In genomic region chr17:55852734-55853133, GRCh38 we compare ENCODE assay signal across 19 cellular contexts.
DNase-seq lines count a peak whose midpoint lies in the region; ATAC-seq, FAIRE-seq and TF ChIP-seq lines count a peak whose summit lies in the region.
"Had no signal": no experiment of that assay in that cellular context is flagged by ENCODE, and none has a peak within 500 bp of the region (broad histone marks: within the 10 kb centered on the region; RNA-seq: fewer than 3 reads in every experiment).

No MANE protein-coding gene starts in this region.

- H4K20me1 ChIP-seq in GM12878 (ENCODE audit: control insufficient read depth, insufficient read depth) = no peaks in the 10 kb centered on the region

- H3K4me1 Mint-ChIP-seq in activated naive CD8-positive, alpha-beta T cell treated with anti-CD3 and anti-CD28 coated beads for 36 hours = no peaks in the 10 kb centered on the region
- H3K4me1 Mint-ChIP-seq: stimulated activated naive B cell treated with anti-CD40 and anti-IgM and Interleukin-4, amounts not matched to agents 10 μg/mL and 1 μg/mL and 100 μg/mL, for 72 hours had no signal

- ATAC-seq in GM19351 (IDR thresholded peaks at IDR 0.05; ENCODE audit: unreplicated experiment) (peak; percentile 72), HG03354 (IDR thresholded peaks at IDR 0.05; ENCODE audit: poor library complexity, severe bottlenecking, unreplicated experiment) (peak; percentile 73), GM12878 (peak; percentile 69)
- ATAC-seq: Right ventricle myocardium inferior had no signal

- CTCF ChIA-PET in GM12878 (lab: Yijun Ruan, JAX) = no interaction called here

- H3K27ac Mint-ChIP-seq in activated naive CD8-positive, alpha-beta T cell treated with anti-CD3 and anti-CD28 coated beads for 36 hours = no peak overlapping the region
- H3K27ac Mint-ChIP-seq: stimulated activated naive B cell treated with anti-CD40 and anti-IgM and Interleukin-4, amounts not matched to agents 10 μg/mL and 1 μg/mL and 100 μg/mL, for 72 hours had no signal

- no peak overlapping the region for H3K9ac ChIP-seq in GM12878 (ENCODE audit: control insufficient read depth, insufficient read depth, low read length)
- H3K9ac ChIP-seq: GM23248 had no signal

- no peaks in the 10 kb centered on the region for H3K27me3 ChIP-seq in GM12878 (replicated peaks in 1 of 2; ENCODE audit: control insufficient read depth in 2 of 2, insufficient read depth in 2 of 2, low read length in 1 of 2)
- H3K27me3 ChIP-seq: upper lobe of left lung had no signal

- no peaks in the 10 kb centered on the region for H3K9me3 ChIP-seq in GM12878 (replicated peaks; ENCODE audit: control insufficient read depth, insufficient read depth, low read length)
- H3K9me3 ChIP-seq: MG63, upper lobe of left lung had no signal

- TF ChIP-seq RAD21 in GM12878 (IDR thresholded peaks at IDR 0.05; ENCODE audit: insufficient read depth, low read depth, low read length) = no peak

- intact Hi-C loops in GM12878 (cut with micrococcal nuclease; ENCODE audit: unreplicated experiment) = no loop called here

- no peak overlapping the region for H3K27ac ChIP-seq in GM12878 (ENCODE audit: control insufficient read depth, insufficient read depth)
- H3K27ac ChIP-seq: GM23248, upper lobe of left lung had no signal

- H3K4me2 ChIP-seq in GM12878 (ENCODE audit: control insufficient read depth, insufficient read depth) = no peak overlapping the region

- RAD21 ChIA-PET in GM12878 (lab: Charles Lee; ENCODE audit: unreplicated experiment) = no interaction called here

- SMC1A ChIA-PET in GM12878 (lab: Charles Lee; ENCODE audit: uncharacterized antibody, unreplicated experiment) = no interaction called here

- no peaks in the 10 kb centered on the region for H3K79me2 ChIP-seq in GM12878 (ENCODE audit: control insufficient read depth, insufficient read depth, low read length)

- FAIRE-seq in GM12878 (lab: Jason Lieb, UNC) = no peak
- FAIRE-seq: endothelial cell of umbilical vein, islet of Langerhans had no signal

- POLR2A ChIA-PET in GM12878 (lab: Charles Lee) = no interaction called here

- BruUV-seq in GM12878 (replicated peaks; lab: Mats Ljungman, UMichigan) = no TSS peak

- peak; percentile 43 to 72 for DNase-seq in NCI-H524 (lab: John Stamatoyannopoulos, UW)
- DNase-seq in GM12878 (ENCODE audit: low read depth, low spot score) = no peak
- DNase-seq in NCI-H146 (lab: John Stamatoyannopoulos, UW) = no peak
- no peak for DNase-seq in cerebellar cortex (ENCODE audit: low spot score)
- no peak for DNase-seq in activated naive CD8-positive, alpha-beta T cell treated with anti-CD3 and anti-CD28 coated beads for 36 hours
- DNase-seq: amygdala; C1 segment of cervical spinal cord; DMS79 treated with DMSO at 0.1 percent for 48 hours; GM23248; MG63; midbrain; NCI-H345; stimulated activated naive B cell treated with anti-CD40 and anti-IgM and Interleukin-4, amounts not matched to agents 10 μg/mL and 1 μg/mL and 100 μg/mL, for 72 hours; upper lobe of left lung had no signal

- no peaks in the 10 kb centered on the region for H3K36me3 ChIP-seq in GM12878 (ENCODE audit: control insufficient read depth in 2 of 2, insufficient read depth in 2 of 2, low read length in 1 of 2)
- H3K36me3 ChIP-seq: MG63, upper lobe of left lung had no signal

- TF ChIP-seq POLR2A in GM12878 (IDR thresholded peaks at IDR 0.05; ENCODE audit: low read depth, low read length) = no peak

- H3K4me3 ChIP-seq in GM12878 = no peak overlapping the region
- H3K4me3 ChIP-seq: GM23248, MG63, upper lobe of left lung had no signal

- in situ Hi-C loops in GM12878 (cut with MboI) = no loop called here

- no peak for TF ChIP-seq CTCF in GM12878 (IDR thresholded peaks at IDR 0.05 in 2 of 3, conservative IDR thresholded peaks at IDR 0.05 in 1 of 3; ENCODE audit: control insufficient read depth in 2 of 3, extremely low read depth in 1 of 3, insufficient read depth in 1 of 3, low read depth in 3 of 3, low read length in 3 of 3)

- no peak overlapping the region for H3K4me3 Mint-ChIP-seq in activated naive CD8-positive, alpha-beta T cell treated with anti-CD3 and anti-CD28 coated beads for 36 hours
- H3K4me3 Mint-ChIP-seq: stimulated activated naive B cell treated with anti-CD40 and anti-IgM and Interleukin-4, amounts not matched to agents 10 μg/mL and 1 μg/mL and 100 μg/mL, for 72 hours had no signal

- TF ChIP-seq EP300 in GM12878 (IDR thresholded peaks at IDR 0.05; ENCODE audit: borderline replicate concordance in 1 of 2, control insufficient read depth in 1 of 2, low read depth in 2 of 2, low read length in 2 of 2) = no peak

- no peak overlapping the region for H2AFZ ChIP-seq in GM12878 (ENCODE audit: control insufficient read depth, low read depth, low read length)
- H2AFZ ChIP-seq: GM23248 had no signal

- no peaks in the 10 kb centered on the region for H3K4me1 ChIP-seq in GM12878 (ENCODE audit: control insufficient read depth, insufficient read depth, low read length)
- H3K4me1 ChIP-seq: upper lobe of left lung had no signal

- H3K36me3 Mint-ChIP-seq in activated naive CD8-positive, alpha-beta T cell treated with anti-CD3 and anti-CD28 coated beads for 36 hours = no peaks in the 10 kb centered on the region
- H3K36me3 Mint-ChIP-seq: stimulated activated naive B cell treated with anti-CD40 and anti-IgM and Interleukin-4, amounts not matched to agents 10 μg/mL and 1 μg/mL and 100 μg/mL, for 72 hours had no signal

- H3K9me3 Mint-ChIP-seq in activated naive CD8-positive, alpha-beta T cell treated with anti-CD3 and anti-CD28 coated beads for 36 hours = no peaks in the 10 kb centered on the region

- no peaks in the 10 kb centered on the region for H3K27me3 Mint-ChIP-seq in activated naive CD8-positive, alpha-beta T cell treated with anti-CD3 and anti-CD28 coated beads for 36 hours
- H3K27me3 Mint-ChIP-seq: stimulated activated naive B cell treated with anti-CD40 and anti-IgM and Interleukin-4, amounts not matched to agents 10 μg/mL and 1 μg/mL and 100 μg/mL, for 72 hours had no signal

TF ChIP-seq in GM12878, 131 proteins besides CTCF, POLR2A, EP300 and RAD21:
- TF ChIP-seq NR2F1 (conservative IDR thresholded peaks at IDR 0.05) (no peak), SPI1 (IDR thresholded peaks at IDR 0.05; ENCODE audit: borderline replicate concordance, insufficient read depth, low read depth, low read length) (peak; percentile 79)
TF ChIP-seq in GM12878: peak in this region for 1.

Comparison
In these comparisons a context has a peak if more than half of its experiments do, and no peak if none do; other contexts are left out.
1. DNase-seq: peak in NCI-H524 (2 of 2); none in GM12878 (single experiment), NCI-H146 (single experiment), cerebellar cortex (single experiment) and activated naive CD8-positive, alpha-beta T cell treated with anti-CD3 and anti-CD28 coated beads for 36 hours (single experiment).
2. Peak in every context shown above with its lines, with median percentiles within 50 percentile points of each other: ATAC-seq.